1 cellular context compared by ENCODE assay signal in the genomic region with DNA sequence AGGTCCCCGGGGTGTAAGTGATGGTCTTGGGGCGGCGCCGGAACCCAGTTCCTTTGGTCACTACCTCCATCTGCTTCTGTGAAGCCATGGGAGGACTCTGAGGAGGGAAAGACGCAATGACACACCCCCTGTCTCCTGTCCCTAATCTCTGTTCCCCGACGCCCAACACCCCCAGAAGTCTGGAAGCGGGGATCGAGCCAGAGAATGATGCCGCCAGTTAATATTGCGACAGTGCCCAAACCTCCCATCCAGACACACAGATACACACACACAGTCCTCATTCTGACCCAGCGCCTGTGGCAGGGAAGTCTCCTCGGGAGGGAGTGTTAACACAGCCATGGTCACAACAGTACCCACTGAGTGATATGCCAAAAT.
TF ChIP-seq lines count a peak whose summit lies in the region.

No MANE protein-coding gene starts in this region.

TF ChIP-seq in endothelial cell of umbilical vein, 7 proteins besides CTCF, POLR2A, EP300 and RAD21:
- TF ChIP-seq EZH2 (IDR thresholded peaks at IDR 0.05; ENCODE audit: borderline replicate concordance, low read depth, low read length, severe bottlenecking), result no peak
- TF ChIP-seq GATA2 (IDR thresholded peaks at IDR 0.05; ENCODE audit: insufficient read depth, insufficient read length, low read depth, low read length), result no peak
- no peak for TF ChIP-seq JUN (IDR thresholded peaks at IDR 0.05; ENCODE audit: borderline replicate concordance, insufficient read depth, insufficient read length, low read depth)
- TF ChIP-seq FOS (IDR thresholded peaks at IDR 0.05; ENCODE audit: borderline replicate concordance, insufficient read depth, low read length), result no peak
